Comparison of ENCODE assay signal across 8 cellular contexts in genomic region chr3:44976002-44976815, GRCh38. TPM values are rescaled to one million over a fixed set of nuclear protein-coding genes. Genes with fewer than 3 reads are reported as not detected.
DNase-seq lines count a peak whose midpoint lies in the region; TF ChIP-seq lines count a peak whose summit lies in the region.

Gene EXOSC7, plus strand, starts transcription at chr3:44976244. Its CDS starts 34 bp downstream, at chr3:44976278.
Gene ZDHHC3, minus strand, starts transcription at chr3:44976174. Its CDS starts 16,738 bp downstream, at chr3:44959436.

- H3K9ac ChIP-seq in mucosa of rectum (ENCODE audit: low read depth in 1 of 2, low read length in 2 of 2) = peak within 1 kb of the TSS; percentile 89 to 96

- H3K27me3 ChIP-seq in mucosa of rectum (ENCODE audit: control insufficient read depth in 2 of 2, insufficient read depth in 2 of 2, low read length in 2 of 2) = no peaks in the 10 kb centered on the region

- H3K4me3 ChIP-seq in epithelial cell of proximal tubule (ENCODE audit: low read depth, low read length) (peak within 1 kb of the TSS; percentile 99), mucosa of rectum (ENCODE audit: low read length in 2 of 2) (peak within 1 kb of the TSS; percentile 95 to 98)

- no peaks in the 10 kb centered on the region for H3K9me3 ChIP-seq in mucosa of rectum (ENCODE audit: control insufficient read depth in 2 of 2, low read length in 2 of 2)

- TF ChIP-seq CTCF in GM20000 (IDR thresholded peaks at IDR 0.05; ENCODE audit: extremely low read depth, missing control alignments) (no peak), epithelial cell of proximal tubule (conservative IDR thresholded peaks at IDR 0.05; ENCODE audit: low read depth, low read length) (no peak)

- DNase-seq in COR-L47 (lab: John Stamatoyannopoulos, UW) (peak; percentile 54), GM20000 (ENCODE audit: low spot score) (peak; percentile 97), HT-29 (ENCODE audit: low spot score) (peak; percentile 69), OCI-M1 (lab: John Stamatoyannopoulos, UW) (peak; percentile 85), activated T-cell treated with anti-CD3 and anti-CD28 coated beads for 48 hours (ENCODE audit: low read depth) (peak; percentile 82), epithelial cell of proximal tubule (ENCODE audit: low read depth) (no peak)
- DNase-seq in stimulated activated CD8-positive, alpha-beta memory T cell treated with anti-CD3 and anti-CD28 coated beads, Interleukin-4, amount 100 ng/mL, for 4 hours (ENCODE audit: low read depth in 2 of 2, low spot score in 1 of 2) = peak; percentile 59 to 76

- H3K36me3 ChIP-seq in mucosa of rectum (ENCODE audit: control insufficient read depth in 2 of 2, insufficient read depth in 2 of 2, low read length in 2 of 2) = no peaks in the 10 kb centered on the region

- H3K27ac ChIP-seq in mucosa of rectum (ENCODE audit: low read depth in 2 of 2, low read length in 2 of 2) = peak within 1 kb of the TSS; percentile 92 to 94

- H3K4me1 ChIP-seq in mucosa of rectum (ENCODE audit: control insufficient read depth in 2 of 2, insufficient read depth in 2 of 2, low read length in 2 of 2) = peaks cover 17 to 33% of the 10 kb centered on the region in 2 donors

RNA-seq across cellular contexts. Expression of gene EXOSC7, which starts in this region (rescaled TPM):
- total RNA-seq in HT-29 (2014; rRNA removed; shearing (Covaris generic)) = 35.2 and 45.8 TPM in 2 replicates
- 68.3 and 85.1 TPM in 2 replicates for total RNA-seq in epithelial cell of proximal tubule

RNA-seq across cellular contexts. Expression of gene ZDHHC3, which starts in this region (rescaled TPM):
- 136 and 145 TPM in 2 replicates for total RNA-seq in HT-29 (2014; rRNA removed; shearing (Covaris generic))
- 38.9 and 65.8 TPM in 2 replicates for total RNA-seq in epithelial cell of proximal tubule
